9 cellular contexts compared by ENCODE assay signal in genomic region chr14:95514131-95515079, GRCh38. TPM values are rescaled to one million over a fixed set of nuclear protein-coding genes. Genes with fewer than 3 reads are reported as not detected.
DNase-seq lines count a peak whose midpoint lies in the region; ATAC-seq, FAIRE-seq and TF ChIP-seq lines count a peak whose summit lies in the region.
"Had no signal": no experiment of that assay in that cellular context is flagged by ENCODE, and none has a peak within 500 bp of the region (broad histone marks: within the 10 kb centered on the region; RNA-seq: fewer than 3 reads in every experiment).

No MANE protein-coding gene starts in this region.

- DNase-seq in CD4-positive, alpha-beta T cell, result no peak
- DNase-seq in NCI-H1105 (lab: John Stamatoyannopoulos, UW), result peak; percentile 95
- no peak for DNase-seq in astrocyte (ENCODE audit: low read depth)
- DNase-seq in naive thymus-derived CD4-positive, alpha-beta T cell, result no peak
- no peak for DNase-seq in GM19240 (ENCODE audit: insufficient read length, low spot score)
- DNase-seq in RCC 7860 (ENCODE audit: low spot score), result no peak
- no peak for DNase-seq in urothelium cell line (ENCODE audit: low spot score)

- H3K4me3 Mint-ChIP-seq in CD4-positive, alpha-beta T cell, result peak overlapping the region; percentile 87
- H3K4me3 Mint-ChIP-seq in astrocyte (ENCODE audit: unreplicated experiment), result peak overlapping the region; percentile 75
- H3K4me3 Mint-ChIP-seq in naive thymus-derived CD4-positive, alpha-beta T cell, result peak overlapping the region; percentile 87 to 98 (median 92)

- no peak overlapping the region for H3K27ac ChIP-seq in CD4-positive, alpha-beta T cell (ENCODE audit: low read depth, low read length)
- H3K27ac ChIP-seq in astrocyte (ENCODE audit: low read depth, low read length), result no peak overlapping the region
- peak overlapping the region; percentile 80 for H3K27ac ChIP-seq in naive thymus-derived CD4-positive, alpha-beta T cell (ENCODE audit: low read depth, low read length)
- H3K27ac ChIP-seq: cardiac muscle cell had no signal

- POLR2A ChIA-PET in CD4-positive, alpha-beta T cell (lab: Charles Lee), result interaction anchor here (0.8 to 3.3 kb wide), 7 partner anchors 10 to 72 kb away, joined by 3 to 65 read pairs (median 7); partner anchors contain the start of gene GLRX5
- POLR2A ChIA-PET in naive thymus-derived CD4-positive, alpha-beta T cell (lab: Charles Lee), result interaction anchor here (1.5 to 17.2 kb wide), 6 partner anchors 10 to 53 kb away, joined by 4 to 255 read pairs (median 8); no protein-coding TSS in a partner anchor

- peak overlapping the region; percentile 15 for H2AFZ ChIP-seq in astrocyte (ENCODE audit: low read depth, low read length)

- intact Hi-C loops in CD4-positive, alpha-beta T cell (cut with DNase I, micrococcal nuclease), result loop anchor here (5.0 kb wide), 3 partner anchors 32 to 523 kb away; partner anchors contain the start of genes C14orf132 (in 1 of the 2) and DICER1 (in 1 of the 2)
- intact Hi-C loops in naive thymus-derived CD4-positive, alpha-beta T cell (cut with micrococcal nuclease), result loop anchor here (5.0 kb wide), 3 partner anchors 32 to 878 kb away; partner anchors contain the start of genes DICER1 (in 2 of the 2) and AK7 (in 1 of the 2)

- peaks cover 39% of the 10 kb centered on the region for H3K4me1 ChIP-seq in astrocyte (ENCODE audit: insufficient read depth, low read length)
- H3K4me1 ChIP-seq in naive thymus-derived CD4-positive, alpha-beta T cell (ENCODE audit: control insufficient read depth in 2 of 2, insufficient read depth in 2 of 2, low read length in 2 of 2), result peaks cover 46 to 50% of the 10 kb centered on the region in 2 donors

- TF ChIP-seq CTCF in CD4-positive, alpha-beta T cell (IDR thresholded peaks at IDR 0.05), result no peak
- TF ChIP-seq CTCF in astrocyte (IDR thresholded peaks at IDR 0.05; ENCODE audit: insufficient read depth, low read depth, low read length), result no peak

- FAIRE-seq in astrocyte (lab: Jason Lieb, UNC) (no peak), RCC 7860 (lab: Jason Lieb, UNC) (no peak), urothelium cell line (lab: Jason Lieb, UNC) (no peak)

- H4K20me1 ChIP-seq in astrocyte (ENCODE audit: insufficient read depth, low read length), result no peaks in the 10 kb centered on the region

- CTCF ChIA-PET in CD4-positive, alpha-beta T cell (lab: Charles Lee), result interaction anchor here (1.6 to 3.2 kb wide), 5 partner anchors 13 to 72 kb away, joined by 3 to 20 read pairs (median 5); no protein-coding TSS in a partner anchor
- CTCF ChIA-PET in naive thymus-derived CD4-positive, alpha-beta T cell (lab: Charles Lee), result interaction anchor here (1.1 to 3.2 kb wide), 5 partner anchors 13 to 72 kb away, joined by 3 to 15 read pairs (median 8); no protein-coding TSS in a partner anchor

- peaks cover 77% of the 10 kb centered on the region for H3K4me1 Mint-ChIP-seq in CD4-positive, alpha-beta T cell (ENCODE audit: low read depth)
- H3K4me1 Mint-ChIP-seq in astrocyte (ENCODE audit: low read depth, unreplicated experiment), result peaks cover 27% of the 10 kb centered on the region
- peaks cover 59 to 79% (median 70%) of the 10 kb centered on the region in 7 donors for H3K4me1 Mint-ChIP-seq in naive thymus-derived CD4-positive, alpha-beta T cell

- no peak overlapping the region for H3K9ac ChIP-seq in astrocyte (ENCODE audit: low read length)

- no peaks in the 10 kb centered on the region for H3K79me2 ChIP-seq in astrocyte (ENCODE audit: insufficient read depth, low read length)

- H3K9me3 ChIP-seq in CD4-positive, alpha-beta T cell (ENCODE audit: control insufficient read depth, low read length), result no peaks in the 10 kb centered on the region
- H3K9me3 ChIP-seq in astrocyte (ENCODE audit: insufficient read depth, low read depth, low read length), result no peaks in the 10 kb centered on the region
- no peaks in the 10 kb centered on the region for H3K9me3 ChIP-seq in naive thymus-derived CD4-positive, alpha-beta T cell (ENCODE audit: control insufficient read depth in 2 of 3, low read length in 3 of 3)

- H3K36me3 ChIP-seq in astrocyte (ENCODE audit: insufficient read depth, low read length), result no peaks in the 10 kb centered on the region
- peaks cover 0 to 10% (median 0%) of the 10 kb centered on the region in 3 experiments for H3K36me3 ChIP-seq in naive thymus-derived CD4-positive, alpha-beta T cell (ENCODE audit: control insufficient read depth in 2 of 3, insufficient read depth in 3 of 3, low read length in 3 of 3)
- H3K36me3 ChIP-seq: cardiac muscle cell had no signal

- no peak for ATAC-seq in CD4-positive, alpha-beta T cell (ENCODE audit: poor library complexity)
- ATAC-seq in naive thymus-derived CD4-positive, alpha-beta T cell, result no peak
- no peak for ATAC-seq in GM19452 (IDR thresholded peaks at IDR 0.05; ENCODE audit: unreplicated experiment)

- H3K4me3 ChIP-seq in astrocyte (ENCODE audit: insufficient read depth, low read depth, low read length), result no peak overlapping the region
- H3K4me3 ChIP-seq in naive thymus-derived CD4-positive, alpha-beta T cell (ENCODE audit: low read length), result peak overlapping the region; percentile 99
- H3K4me3 ChIP-seq: cardiac muscle cell had no signal

- peak overlapping the region; percentile 97 for H3K4me2 ChIP-seq in astrocyte (ENCODE audit: low read length)

- no peaks in the 10 kb centered on the region for H3K27me3 ChIP-seq in CD4-positive, alpha-beta T cell (ENCODE audit: control insufficient read depth, insufficient read depth, low read length)
- no peaks in the 10 kb centered on the region for H3K27me3 ChIP-seq in astrocyte (ENCODE audit: insufficient read depth, low read length)
- no peaks in the 10 kb centered on the region for H3K27me3 ChIP-seq in naive thymus-derived CD4-positive, alpha-beta T cell (ENCODE audit: control insufficient read depth in 2 of 2, insufficient read depth in 2 of 2, low read length in 2 of 2)
- H3K27me3 ChIP-seq: cardiac muscle cell had no signal

- peaks cover 16% of the 10 kb centered on the region for H3K36me3 Mint-ChIP-seq in CD4-positive, alpha-beta T cell (ENCODE audit: low read depth)
- H3K36me3 Mint-ChIP-seq in astrocyte (ENCODE audit: low read depth, unreplicated experiment), result no peaks in the 10 kb centered on the region
- H3K36me3 Mint-ChIP-seq in naive thymus-derived CD4-positive, alpha-beta T cell, result peaks cover 4 to 14% (median 7%) of the 10 kb centered on the region in 5 donors

- no peaks in the 10 kb centered on the region for H3K27me3 Mint-ChIP-seq in CD4-positive, alpha-beta T cell
- peaks cover 10% of the 10 kb centered on the region for H3K27me3 Mint-ChIP-seq in astrocyte (ENCODE audit: low read depth, unreplicated experiment)
- no peaks in the 10 kb centered on the region for H3K27me3 Mint-ChIP-seq in naive thymus-derived CD4-positive, alpha-beta T cell

- H3K9me3 Mint-ChIP-seq in CD4-positive, alpha-beta T cell, result no peaks in the 10 kb centered on the region
- peaks cover 2% of the 10 kb centered on the region for H3K9me3 Mint-ChIP-seq in astrocyte (ENCODE audit: unreplicated experiment)
- peaks cover 0 to 1% (median 0%) of the 10 kb centered on the region in 11 donors for H3K9me3 Mint-ChIP-seq in naive thymus-derived CD4-positive, alpha-beta T cell

- peak overlapping the region; percentile 84 for H3K27ac Mint-ChIP-seq in CD4-positive, alpha-beta T cell
- peak overlapping the region; percentile 66 for H3K27ac Mint-ChIP-seq in astrocyte (ENCODE audit: unreplicated experiment)
- H3K27ac Mint-ChIP-seq in naive thymus-derived CD4-positive, alpha-beta T cell, result peak overlapping the region in 8 of 9 donors; percentile 63 to 92 (median 84)

RNA-seq across cellular contexts. Expression of gene SYNE3, which starts 2.0 kb away (rescaled TPM):
- 10 to 100 TPM; 29.4 to 31.4 TPM for total RNA-seq in CD4-positive, alpha-beta T cell
- 2.5 TPM in 2 replicates for total RNA-seq in astrocyte
- 10 to 100 TPM; 46.7 to 83.9 (median 52.5) TPM for total RNA-seq in naive thymus-derived CD4-positive, alpha-beta T cell
- polyA plus RNA-seq in naive thymus-derived CD4-positive, alpha-beta T cell, result 1 to 10 TPM; 6.8 to 7.0 TPM

RNA-seq across cellular contexts. Expression of gene GLRX5, which starts 20.4 kb away (rescaled TPM):
- total RNA-seq in CD4-positive, alpha-beta T cell, result 10 to 100 TPM; 11.3 to 11.9 TPM
- 50.1 and 50.5 TPM in 2 replicates for total RNA-seq in astrocyte
- total RNA-seq in naive thymus-derived CD4-positive, alpha-beta T cell, result 10 to 100 TPM; 12.3 to 31.6 (median 19.8) TPM
- 10 to 100 TPM; 55.2 to 56.9 TPM for polyA plus RNA-seq in naive thymus-derived CD4-positive, alpha-beta T cell
